In the genomic region with DNA sequence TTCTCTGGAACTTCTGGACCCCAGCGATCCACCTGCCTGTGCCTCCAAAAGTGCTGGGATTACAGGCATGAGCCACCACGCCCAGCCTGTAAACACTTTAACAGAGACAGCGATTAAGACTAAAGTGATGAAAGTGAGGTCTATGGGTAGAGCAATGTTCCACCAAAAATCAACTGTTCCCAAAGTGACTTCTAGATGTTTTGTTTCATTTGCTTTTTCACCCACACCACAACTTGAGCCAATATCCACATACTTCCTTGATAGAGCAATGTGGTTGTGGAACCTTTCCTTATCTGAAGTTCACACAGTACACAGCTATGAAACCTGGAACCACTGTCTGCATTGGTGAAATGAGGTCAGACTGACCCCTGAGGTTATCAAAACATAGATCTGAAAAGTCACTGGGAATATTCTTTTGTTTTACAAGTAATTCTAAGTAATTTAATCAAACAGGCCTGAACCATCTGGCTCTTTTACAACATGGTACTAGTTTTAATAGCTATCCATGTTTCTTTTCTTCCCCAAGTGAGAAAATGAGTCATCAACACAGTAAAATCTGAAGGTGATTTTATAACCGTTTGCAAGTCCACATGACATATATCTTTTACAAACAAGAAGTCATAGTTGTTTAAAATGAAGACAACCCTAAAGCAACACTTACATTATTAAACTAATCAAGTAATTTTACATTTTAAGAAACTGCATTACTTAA, we compare ENCODE assay signal across 1 cellular context.
TF ChIP-seq lines count a peak whose summit lies in the region.

No MANE protein-coding gene starts in this region.

TF ChIP-seq in SK-N-SH, 30 proteins besides CTCF, POLR2A, EP300 and RAD21 (continued from another document):
- TF ChIP-seq, protein P1, sequence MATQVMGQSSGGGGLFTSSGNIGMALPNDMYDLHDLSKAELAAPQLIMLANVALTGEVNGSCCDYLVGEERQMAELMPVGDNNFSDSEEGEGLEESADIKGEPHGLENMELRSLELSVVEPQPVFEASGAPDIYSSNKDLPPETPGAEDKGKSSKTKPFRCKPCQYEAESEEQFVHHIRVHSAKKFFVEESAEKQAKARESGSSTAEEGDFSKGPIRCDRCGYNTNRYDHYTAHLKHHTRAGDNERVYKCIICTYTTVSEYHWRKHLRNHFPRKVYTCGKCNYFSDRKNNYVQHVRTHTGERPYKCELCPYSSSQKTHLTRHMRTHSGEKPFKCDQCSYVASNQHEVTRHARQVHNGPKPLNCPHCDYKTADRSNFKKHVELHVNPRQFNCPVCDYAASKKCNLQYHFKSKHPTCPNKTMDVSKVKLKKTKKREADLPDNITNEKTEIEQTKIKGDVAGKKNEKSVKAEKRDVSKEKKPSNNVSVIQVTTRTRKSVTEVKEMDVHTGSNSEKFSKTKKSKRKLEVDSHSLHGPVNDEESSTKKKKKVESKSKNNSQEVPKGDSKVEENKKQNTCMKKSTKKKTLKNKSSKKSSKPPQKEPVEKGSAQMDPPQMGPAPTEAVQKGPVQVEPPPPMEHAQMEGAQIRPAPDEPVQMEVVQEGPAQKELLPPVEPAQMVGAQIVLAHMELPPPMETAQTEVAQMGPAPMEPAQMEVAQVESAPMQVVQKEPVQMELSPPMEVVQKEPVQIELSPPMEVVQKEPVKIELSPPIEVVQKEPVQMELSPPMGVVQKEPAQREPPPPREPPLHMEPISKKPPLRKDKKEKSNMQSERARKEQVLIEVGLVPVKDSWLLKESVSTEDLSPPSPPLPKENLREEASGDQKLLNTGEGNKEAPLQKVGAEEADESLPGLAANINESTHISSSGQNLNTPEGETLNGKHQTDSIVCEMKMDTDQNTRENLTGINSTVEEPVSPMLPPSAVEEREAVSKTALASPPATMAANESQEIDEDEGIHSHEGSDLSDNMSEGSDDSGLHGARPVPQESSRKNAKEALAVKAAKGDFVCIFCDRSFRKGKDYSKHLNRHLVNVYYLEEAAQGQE (IDR thresholded peaks at IDR 0.05; ENCODE audit: low read depth, low read length): no peak
- TF ChIP-seq MXI1 (IDR thresholded peaks at IDR 0.05; ENCODE audit: low read depth, low read length) (no peak), SIN3A (IDR thresholded peaks at IDR 0.05; ENCODE audit: borderline replicate concordance, low read depth, low read length) (no peak), CHD2 (IDR thresholded peaks at IDR 0.05; ENCODE audit: low read length, partially characterized antibody) (no peak), RFX5 (IDR thresholded peaks at IDR 0.05; ENCODE audit: low read length) (no peak), GATA2 (CRISPR knock-in tag; IDR thresholded peaks at IDR 0.05) (no peak), ELF1 (IDR thresholded peaks at IDR 0.05) (no peak), JUND (IDR thresholded peaks at IDR 0.05) (peak; percentile 69; the same call in 1 of the 2 replicates), NFIC (IDR thresholded peaks at IDR 0.05; ENCODE audit: borderline replicate concordance) (peak; percentile 73; the same call in 1 of the 2 replicates), TAF1 (IDR thresholded peaks at IDR 0.05; ENCODE audit: borderline replicate concordance, low read depth, low read length) (no peak), YY1 (IDR thresholded peaks at IDR 0.05; ENCODE audit: low read depth) (no peak), TEAD4 (IDR thresholded peaks at IDR 0.05; ENCODE audit: borderline replicate concordance, insufficient read depth) (peak; percentile 65), RXRA (IDR thresholded peaks at IDR 0.05; ENCODE audit: borderline replicate concordance, low read depth) (peak; percentile 90)
- TF ChIP-seq, protein P2, sequence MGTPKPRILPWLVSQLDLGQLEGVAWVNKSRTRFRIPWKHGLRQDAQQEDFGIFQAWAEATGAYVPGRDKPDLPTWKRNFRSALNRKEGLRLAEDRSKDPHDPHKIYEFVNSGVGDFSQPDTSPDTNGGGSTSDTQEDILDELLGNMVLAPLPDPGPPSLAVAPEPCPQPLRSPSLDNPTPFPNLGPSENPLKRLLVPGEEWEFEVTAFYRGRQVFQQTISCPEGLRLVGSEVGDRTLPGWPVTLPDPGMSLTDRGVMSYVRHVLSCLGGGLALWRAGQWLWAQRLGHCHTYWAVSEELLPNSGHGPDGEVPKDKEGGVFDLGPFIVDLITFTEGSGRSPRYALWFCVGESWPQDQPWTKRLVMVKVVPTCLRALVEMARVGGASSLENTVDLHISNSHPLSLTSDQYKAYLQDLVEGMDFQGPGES (IDR thresholded peaks at IDR 0.05; ENCODE audit: low read depth, low read length): no peak
